10 cellular contexts compared by ENCODE assay signal in genomic region chr2:135795641-135796040, GRCh38. TPM values are rescaled to one million over a fixed set of nuclear protein-coding genes. Genes with fewer than 3 reads are reported as not detected.
"Had no signal": no experiment of that assay in that cellular context is flagged by ENCODE, and none has a peak within 500 bp of the region (broad histone marks: within the 10 kb centered on the region; RNA-seq: fewer than 3 reads in every experiment).

No MANE protein-coding gene starts in this region.

RNA-seq across cellular contexts. Expression of gene LCT, which starts 41.3 kb away (rescaled TPM):
- total RNA-seq: ascending aorta, chondrocyte, esophagus mucosa, heart right ventricle, kidney epithelial cell, occipital lobe, pulmonary artery endothelial cell, right atrium auricular region had no signal
- polyA plus RNA-seq: heart right ventricle; naive thymus-derived CD8-positive, alpha-beta T cell; smooth muscle cell had no signal
